Comparison of ENCODE assay signal across 2 cellular contexts in the genomic region with DNA sequence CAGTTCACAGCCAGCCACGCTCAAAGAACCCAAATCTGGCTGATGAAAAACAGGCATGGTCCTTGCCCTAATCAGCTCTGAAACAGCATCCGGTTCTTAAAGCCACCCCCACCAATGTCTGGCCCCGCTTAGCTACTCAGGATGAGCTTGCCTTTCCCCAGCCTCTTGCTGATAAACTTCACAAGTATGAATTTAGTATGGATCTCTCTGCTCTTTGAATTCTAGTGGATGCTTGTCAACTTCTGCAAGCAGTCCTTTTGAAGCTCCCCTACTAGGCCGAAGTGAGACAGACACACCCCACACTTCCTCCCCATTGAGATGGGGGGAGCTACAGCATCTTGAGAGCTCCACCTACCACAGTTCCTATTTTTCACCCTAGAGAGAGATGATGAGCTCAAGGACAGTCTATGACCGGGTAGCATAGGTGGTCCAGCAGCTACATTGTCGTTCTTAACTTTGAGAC.
TF ChIP-seq lines count a peak whose summit lies in the region.

No MANE protein-coding gene starts in this region.

TF ChIP-seq in GM23338, 12 proteins besides CTCF, POLR2A, EP300 and RAD21 (continued from another document):
- TF ChIP-seq, protein P1, sequence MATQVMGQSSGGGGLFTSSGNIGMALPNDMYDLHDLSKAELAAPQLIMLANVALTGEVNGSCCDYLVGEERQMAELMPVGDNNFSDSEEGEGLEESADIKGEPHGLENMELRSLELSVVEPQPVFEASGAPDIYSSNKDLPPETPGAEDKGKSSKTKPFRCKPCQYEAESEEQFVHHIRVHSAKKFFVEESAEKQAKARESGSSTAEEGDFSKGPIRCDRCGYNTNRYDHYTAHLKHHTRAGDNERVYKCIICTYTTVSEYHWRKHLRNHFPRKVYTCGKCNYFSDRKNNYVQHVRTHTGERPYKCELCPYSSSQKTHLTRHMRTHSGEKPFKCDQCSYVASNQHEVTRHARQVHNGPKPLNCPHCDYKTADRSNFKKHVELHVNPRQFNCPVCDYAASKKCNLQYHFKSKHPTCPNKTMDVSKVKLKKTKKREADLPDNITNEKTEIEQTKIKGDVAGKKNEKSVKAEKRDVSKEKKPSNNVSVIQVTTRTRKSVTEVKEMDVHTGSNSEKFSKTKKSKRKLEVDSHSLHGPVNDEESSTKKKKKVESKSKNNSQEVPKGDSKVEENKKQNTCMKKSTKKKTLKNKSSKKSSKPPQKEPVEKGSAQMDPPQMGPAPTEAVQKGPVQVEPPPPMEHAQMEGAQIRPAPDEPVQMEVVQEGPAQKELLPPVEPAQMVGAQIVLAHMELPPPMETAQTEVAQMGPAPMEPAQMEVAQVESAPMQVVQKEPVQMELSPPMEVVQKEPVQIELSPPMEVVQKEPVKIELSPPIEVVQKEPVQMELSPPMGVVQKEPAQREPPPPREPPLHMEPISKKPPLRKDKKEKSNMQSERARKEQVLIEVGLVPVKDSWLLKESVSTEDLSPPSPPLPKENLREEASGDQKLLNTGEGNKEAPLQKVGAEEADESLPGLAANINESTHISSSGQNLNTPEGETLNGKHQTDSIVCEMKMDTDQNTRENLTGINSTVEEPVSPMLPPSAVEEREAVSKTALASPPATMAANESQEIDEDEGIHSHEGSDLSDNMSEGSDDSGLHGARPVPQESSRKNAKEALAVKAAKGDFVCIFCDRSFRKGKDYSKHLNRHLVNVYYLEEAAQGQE (IDR thresholded peaks at IDR 0.05; ENCODE audit: unreplicated experiment), result no peak
- TF ChIP-seq, protein P2, sequence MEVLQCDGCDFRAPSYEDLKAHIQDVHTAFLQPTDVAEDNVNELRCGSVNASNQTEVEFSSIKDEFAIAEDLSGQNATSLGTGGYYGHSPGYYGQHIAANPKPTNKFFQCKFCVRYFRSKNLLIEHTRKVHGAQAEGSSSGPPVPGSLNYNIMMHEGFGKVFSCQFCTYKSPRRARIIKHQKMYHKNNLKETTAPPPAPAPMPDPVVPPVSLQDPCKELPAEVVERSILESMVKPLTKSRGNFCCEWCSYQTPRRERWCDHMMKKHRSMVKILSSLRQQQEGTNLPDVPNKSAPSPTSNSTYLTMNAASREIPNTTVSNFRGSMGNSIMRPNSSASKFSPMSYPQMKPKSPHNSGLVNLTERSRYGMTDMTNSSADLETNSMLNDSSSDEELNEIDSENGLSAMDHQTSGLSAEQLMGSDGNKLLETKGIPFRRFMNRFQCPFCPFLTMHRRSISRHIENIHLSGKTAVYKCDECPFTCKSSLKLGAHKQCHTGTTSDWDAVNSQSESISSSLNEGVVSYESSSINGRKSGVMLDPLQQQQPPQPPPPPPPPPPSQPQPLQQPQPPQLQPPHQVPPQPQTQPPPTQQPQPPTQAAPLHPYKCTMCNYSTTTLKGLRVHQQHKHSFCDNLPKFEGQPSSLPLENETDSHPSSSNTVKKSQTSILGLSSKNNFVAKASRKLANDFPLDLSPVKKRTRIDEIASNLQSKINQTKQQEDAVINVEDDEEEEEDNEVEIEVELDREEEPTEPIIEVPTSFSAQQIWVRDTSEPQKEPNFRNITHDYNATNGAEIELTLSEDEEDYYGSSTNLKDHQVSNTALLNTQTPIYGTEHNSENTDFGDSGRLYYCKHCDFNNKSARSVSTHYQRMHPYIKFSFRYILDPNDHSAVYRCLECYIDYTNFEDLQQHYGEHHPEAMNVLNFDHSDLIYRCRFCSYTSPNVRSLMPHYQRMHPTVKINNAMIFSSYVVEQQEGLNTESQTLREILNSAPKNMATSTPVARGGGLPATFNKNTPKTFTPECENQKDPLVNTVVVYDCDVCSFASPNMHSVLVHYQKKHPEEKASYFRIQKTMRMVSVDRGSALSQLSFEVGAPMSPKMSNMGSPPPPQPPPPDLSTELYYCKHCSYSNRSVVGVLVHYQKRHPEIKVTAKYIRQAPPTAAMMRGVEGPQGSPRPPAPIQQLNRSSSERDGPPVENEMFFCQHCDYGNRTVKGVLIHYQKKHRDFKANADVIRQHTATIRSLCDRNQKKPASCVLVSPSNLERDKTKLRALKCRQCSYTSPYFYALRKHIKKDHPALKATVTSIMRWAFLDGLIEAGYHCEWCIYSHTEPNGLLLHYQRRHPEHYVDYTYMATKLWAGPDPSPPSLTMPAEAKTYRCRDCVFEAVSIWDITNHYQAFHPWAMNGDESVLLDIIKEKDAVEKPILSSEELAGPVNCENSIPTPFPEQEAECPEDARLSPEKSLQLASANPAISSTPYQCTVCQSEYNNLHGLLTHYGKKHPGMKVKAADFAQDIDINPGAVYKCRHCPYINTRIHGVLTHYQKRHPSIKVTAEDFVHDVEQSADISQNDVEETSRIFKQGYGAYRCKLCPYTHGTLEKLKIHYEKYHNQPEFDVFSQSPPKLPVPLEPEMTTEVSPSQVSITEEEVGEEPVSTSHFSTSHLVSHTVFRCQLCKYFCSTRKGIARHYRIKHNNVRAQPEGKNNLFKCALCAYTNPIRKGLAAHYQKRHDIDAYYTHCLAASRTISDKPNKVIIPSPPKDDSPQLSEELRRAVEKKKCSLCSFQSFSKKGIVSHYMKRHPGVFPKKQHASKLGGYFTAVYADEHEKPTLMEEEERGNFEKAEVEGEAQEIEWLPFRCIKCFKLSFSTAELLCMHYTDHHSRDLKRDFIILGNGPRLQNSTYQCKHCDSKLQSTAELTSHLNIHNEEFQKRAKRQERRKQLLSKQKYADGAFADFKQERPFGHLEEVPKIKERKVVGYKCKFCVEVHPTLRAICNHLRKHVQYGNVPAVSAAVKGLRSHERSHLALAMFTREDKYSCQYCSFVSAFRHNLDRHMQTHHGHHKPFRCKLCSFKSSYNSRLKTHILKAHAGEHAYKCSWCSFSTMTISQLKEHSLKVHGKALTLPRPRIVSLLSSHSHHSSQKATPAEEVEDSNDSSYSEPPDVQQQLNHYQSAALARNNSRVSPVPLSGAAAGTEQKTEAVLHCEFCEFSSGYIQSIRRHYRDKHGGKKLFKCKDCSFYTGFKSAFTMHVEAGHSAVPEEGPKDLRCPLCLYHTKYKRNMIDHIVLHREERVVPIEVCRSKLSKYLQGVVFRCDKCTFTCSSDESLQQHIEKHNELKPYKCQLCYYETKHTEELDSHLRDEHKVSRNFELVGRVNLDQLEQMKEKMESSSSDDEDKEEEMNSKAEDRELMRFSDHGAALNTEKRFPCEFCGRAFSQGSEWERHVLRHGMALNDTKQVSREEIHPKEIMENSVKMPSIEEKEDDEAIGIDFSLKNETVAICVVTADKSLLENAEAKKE (CRISPR knock-in tag; IDR thresholded peaks at IDR 0.05), result no peak
- TF ChIP-seq POLR2AphosphoS5 (IDR thresholded peaks at IDR 0.05; ENCODE audit: low read depth), result no peak
- TF ChIP-seq ETS1 (IDR thresholded peaks at IDR 0.05), result no peak
- no peak for TF ChIP-seq EZH2phosphoT487 (IDR thresholded peaks at IDR 0.05; ENCODE audit: unreplicated experiment)

TF ChIP-seq in WTC11, 78 proteins besides CTCF, POLR2A, EP300 and RAD21 (continued from another document):
- TF ChIP-seq, protein P3, sequence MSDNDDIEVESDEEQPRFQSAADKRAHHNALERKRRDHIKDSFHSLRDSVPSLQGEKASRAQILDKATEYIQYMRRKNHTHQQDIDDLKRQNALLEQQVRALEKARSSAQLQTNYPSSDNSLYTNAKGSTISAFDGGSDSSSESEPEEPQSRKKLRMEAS (CRISPR knock-in tag; IDR thresholded peaks at IDR 0.05), result no peak
- TF ChIP-seq JAZF1 (CRISPR knock-in tag; IDR thresholded peaks at IDR 0.05), result no peak
- no peak for TF ChIP-seq RELA (CRISPR knock-in tag; IDR thresholded peaks at IDR 0.05; ENCODE audit: borderline replicate concordance)
- TF ChIP-seq, protein P4, sequence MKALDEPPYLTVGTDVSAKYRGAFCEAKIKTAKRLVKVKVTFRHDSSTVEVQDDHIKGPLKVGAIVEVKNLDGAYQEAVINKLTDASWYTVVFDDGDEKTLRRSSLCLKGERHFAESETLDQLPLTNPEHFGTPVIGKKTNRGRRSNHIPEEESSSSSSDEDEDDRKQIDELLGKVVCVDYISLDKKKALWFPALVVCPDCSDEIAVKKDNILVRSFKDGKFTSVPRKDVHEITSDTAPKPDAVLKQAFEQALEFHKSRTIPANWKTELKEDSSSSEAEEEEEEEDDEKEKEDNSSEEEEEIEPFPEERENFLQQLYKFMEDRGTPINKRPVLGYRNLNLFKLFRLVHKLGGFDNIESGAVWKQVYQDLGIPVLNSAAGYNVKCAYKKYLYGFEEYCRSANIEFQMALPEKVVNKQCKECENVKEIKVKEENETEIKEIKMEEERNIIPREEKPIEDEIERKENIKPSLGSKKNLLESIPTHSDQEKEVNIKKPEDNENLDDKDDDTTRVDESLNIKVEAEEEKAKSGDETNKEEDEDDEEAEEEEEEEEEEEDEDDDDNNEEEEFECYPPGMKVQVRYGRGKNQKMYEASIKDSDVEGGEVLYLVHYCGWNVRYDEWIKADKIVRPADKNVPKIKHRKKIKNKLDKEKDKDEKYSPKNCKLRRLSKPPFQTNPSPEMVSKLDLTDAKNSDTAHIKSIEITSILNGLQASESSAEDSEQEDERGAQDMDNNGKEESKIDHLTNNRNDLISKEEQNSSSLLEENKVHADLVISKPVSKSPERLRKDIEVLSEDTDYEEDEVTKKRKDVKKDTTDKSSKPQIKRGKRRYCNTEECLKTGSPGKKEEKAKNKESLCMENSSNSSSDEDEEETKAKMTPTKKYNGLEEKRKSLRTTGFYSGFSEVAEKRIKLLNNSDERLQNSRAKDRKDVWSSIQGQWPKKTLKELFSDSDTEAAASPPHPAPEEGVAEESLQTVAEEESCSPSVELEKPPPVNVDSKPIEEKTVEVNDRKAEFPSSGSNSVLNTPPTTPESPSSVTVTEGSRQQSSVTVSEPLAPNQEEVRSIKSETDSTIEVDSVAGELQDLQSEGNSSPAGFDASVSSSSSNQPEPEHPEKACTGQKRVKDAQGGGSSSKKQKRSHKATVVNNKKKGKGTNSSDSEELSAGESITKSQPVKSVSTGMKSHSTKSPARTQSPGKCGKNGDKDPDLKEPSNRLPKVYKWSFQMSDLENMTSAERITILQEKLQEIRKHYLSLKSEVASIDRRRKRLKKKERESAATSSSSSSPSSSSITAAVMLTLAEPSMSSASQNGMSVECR (CRISPR knock-in tag; IDR thresholded peaks at IDR 0.05; ENCODE audit: borderline replicate concordance), result no peak
- TF ChIP-seq SP1 (CRISPR knock-in tag; conservative IDR thresholded peaks at IDR 0.05), result no peak
- TF ChIP-seq, protein P5, sequence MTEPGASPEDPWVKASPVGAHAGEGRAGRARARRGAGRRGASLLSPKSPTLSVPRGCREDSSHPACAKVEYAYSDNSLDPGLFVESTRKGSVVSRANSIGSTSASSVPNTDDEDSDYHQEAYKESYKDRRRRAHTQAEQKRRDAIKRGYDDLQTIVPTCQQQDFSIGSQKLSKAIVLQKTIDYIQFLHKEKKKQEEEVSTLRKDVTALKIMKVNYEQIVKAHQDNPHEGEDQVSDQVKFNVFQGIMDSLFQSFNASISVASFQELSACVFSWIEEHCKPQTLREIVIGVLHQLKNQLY (CRISPR knock-in tag; IDR thresholded peaks at IDR 0.05), result no peak
- TF ChIP-seq PRRX2 (CRISPR knock-in tag; IDR thresholded peaks at IDR 0.05), result no peak
- no peak for TF ChIP-seq FOXP1 (CRISPR knock-in tag; IDR thresholded peaks at IDR 0.05; ENCODE audit: borderline replicate concordance)
- no peak for TF ChIP-seq GTF2I (CRISPR knock-in tag; conservative IDR thresholded peaks at IDR 0.05)
- no peak for TF ChIP-seq CDX4 (CRISPR knock-in tag; IDR thresholded peaks at IDR 0.05; ENCODE audit: borderline replicate concordance)
- TF ChIP-seq ATF1 (CRISPR knock-in tag; IDR thresholded peaks at IDR 0.05), result no peak
- no peak for TF ChIP-seq ESRRA (CRISPR knock-in tag; IDR thresholded peaks at IDR 0.05; ENCODE audit: borderline replicate concordance)
- TF ChIP-seq KAT7 (CRISPR knock-in tag; IDR thresholded peaks at IDR 0.05; ENCODE audit: borderline replicate concordance), result no peak
